1 cellular context compared by ENCODE assay signal in genomic region chr3:24151595-24151994, GRCh38.
TF ChIP-seq lines count a peak whose summit lies in the region.

No MANE protein-coding gene starts in this region.

TF ChIP-seq in IMR-90, 13 proteins besides CTCF, POLR2A, EP300 and RAD21 (continued from another document):
- TF ChIP-seq MXI1 (IDR thresholded peaks at IDR 0.05; ENCODE audit: borderline replicate concordance, low read depth, low read length) (no peak), CEBPB (IDR thresholded peaks at IDR 0.05; ENCODE audit: low read depth, low read length) (no peak), FOS (IDR thresholded peaks at IDR 0.05; ENCODE audit: low read depth, low read length) (no peak), NFE2L2 (IDR thresholded peaks at IDR 0.05; ENCODE audit: low read depth, low read length) (no peak), RFX5 (IDR thresholded peaks at IDR 0.05; ENCODE audit: low read depth, low read length) (no peak), CHD1 (IDR thresholded peaks at IDR 0.05; ENCODE audit: low read depth, low read length) (no peak)
